In the genomic region with DNA sequence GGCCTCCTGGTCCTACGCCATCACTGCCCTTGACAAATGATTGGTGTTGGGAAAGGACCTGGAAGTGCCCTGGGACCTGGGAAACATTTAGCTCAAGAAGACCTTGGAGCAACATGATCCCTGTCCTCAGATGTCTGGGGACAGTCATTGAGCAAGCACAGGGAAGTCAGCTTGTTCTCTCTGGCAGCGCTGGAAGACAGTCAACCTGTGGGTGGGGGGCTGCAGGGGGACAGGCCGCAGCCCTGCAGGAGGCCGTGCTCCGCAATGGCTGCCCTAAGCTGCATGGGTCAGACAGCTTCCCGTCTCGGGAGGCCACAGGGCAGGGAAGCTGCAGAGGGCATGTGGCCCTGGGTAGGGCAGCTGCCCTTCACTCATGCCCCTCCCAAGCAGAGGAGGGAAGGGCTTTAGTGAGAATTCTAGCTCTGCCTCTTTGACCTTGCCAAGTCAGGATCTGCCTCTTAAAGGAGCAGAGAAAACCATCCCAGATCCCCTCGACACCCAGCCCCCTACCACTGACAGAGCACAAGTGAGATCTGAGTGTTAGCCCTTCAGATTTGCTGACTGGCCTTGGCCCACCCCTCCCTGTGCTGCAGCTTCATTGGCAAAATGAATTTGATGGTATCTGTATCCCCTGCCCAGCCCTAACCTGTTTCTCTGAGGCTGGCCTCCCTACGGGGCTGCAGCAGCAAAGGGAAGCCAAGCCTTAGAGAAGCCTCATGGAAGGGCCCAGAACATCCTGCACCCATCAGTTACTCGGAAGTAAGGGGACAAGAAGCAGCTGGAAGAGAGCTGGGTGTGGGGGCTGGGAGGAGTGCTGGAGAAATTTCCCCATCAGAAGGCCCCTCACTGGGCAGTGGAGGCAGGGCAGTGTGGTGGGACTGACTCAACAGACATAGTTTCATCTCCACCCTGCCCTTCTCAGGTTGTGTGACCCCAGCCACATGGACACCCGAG, we compare ENCODE assay signal across 13 cellular contexts. TPM values are rescaled to one million over a fixed set of nuclear protein-coding genes. Genes with fewer than 3 reads are reported as not detected.
A peak's percentile ranks its signal among the peaks of the same experiment; 100 is the strongest.
DNase-seq lines count a peak whose midpoint lies in the region; ATAC-seq and TF ChIP-seq lines count a peak whose summit lies in the region.
"Had no signal": no experiment of that assay in that cellular context is flagged by ENCODE, and none has a peak within 500 bp of the region (broad histone marks: within the 10 kb centered on the region; RNA-seq: fewer than 3 reads in every experiment).

No MANE protein-coding gene starts in this region.

- H3K14ac ChIP-seq in H9 (ENCODE audit: insufficient read depth, low read length): no peak overlapping the region; the same call in 1 of the 2 replicates

- no peak overlapping the region for H2BK120ac ChIP-seq in H9 (ENCODE audit: low read depth, low read length, poor library complexity, severe bottlenecking)

- H3K4me1 ChIP-seq in H9 (ENCODE audit: insufficient read depth, low read length): peaks cover 5% of the 10 kb centered on the region; the same call in 1 of the 2 replicates

- H3K27me3 ChIP-seq in H9 (ENCODE audit: insufficient read depth, low read length): no peaks in the 10 kb centered on the region
- H3K27me3 ChIP-seq: neutrophil, suprapubic skin had no signal

- no peaks in the 10 kb centered on the region for H4K20me1 ChIP-seq in H9 (ENCODE audit: control insufficient read depth, insufficient read depth, insufficient read length)

- no CpG with 5 or more reads among the region's 11 CpGs for WGBS in H9 (ENCODE audit: extremely low coverage, insufficient read length, low lambda C conversion rate)

- no peaks in the 10 kb centered on the region for H3K36me3 Mint-ChIP-seq in natural killer cell treated with Interleukin-12 subunit alpha and Interleukin-12 subunit beta and Interleukin-15 and Interleukin-18, amount 100 ng/mL, for 72 hours
- H3K36me3 Mint-ChIP-seq in natural killer cell (no peaks in the 10 kb centered on the region), H9 (ENCODE audit: insufficient read depth in 1 of 3, low read depth in 3 of 3) (peaks cover 8 to 21% (median 15%) of the 10 kb centered on the region in 3 experiments)
- peaks cover 0 to 16% (median 0%) of the 10 kb centered on the region in 3 donors for H3K36me3 Mint-ChIP-seq in naive thymus-derived CD8-positive, alpha-beta T cell

- no peak overlapping the region for H4K8ac ChIP-seq in H9 (replicated peaks; ENCODE audit: insufficient read length, low read depth, low read length)

- no peak overlapping the region for H3K4ac ChIP-seq in H9 (ENCODE audit: low read depth, low read length)

- peak overlapping the region; percentile 45 to 70 for H3K27ac Mint-ChIP-seq in natural killer cell treated with Interleukin-12 subunit alpha and Interleukin-12 subunit beta and Interleukin-15 and Interleukin-18, amount 100 ng/mL, for 72 hours
- H3K27ac Mint-ChIP-seq in natural killer cell: peak overlapping the region in 1 of 2 donors; percentile 51
- H3K27ac Mint-ChIP-seq in naive thymus-derived CD8-positive, alpha-beta T cell: peak overlapping the region in 9 of 10 donors; percentile 15 to 94 (median 66)
- H3K27ac Mint-ChIP-seq in H9: peak overlapping the region in 1 of 3 experiments; percentile 7; a peak in 2 of 7 replicates

- DNase-seq in natural killer cell treated with Interleukin-12 subunit alpha and Interleukin-12 subunit beta and Interleukin-15 and Interleukin-18, amount 100 ng/mL, for 72 hours (ENCODE audit: low spot score): no peak
- DNase-seq in natural killer cell: no peak
- no peak for DNase-seq in Right ventricle myocardium superior
- no peak for DNase-seq in naive thymus-derived CD8-positive, alpha-beta T cell
- no peak for DNase-seq in ureter (ENCODE audit: low spot score)
- DNase-seq in HuH-7 (ENCODE audit: low spot score): no peak
- DNase-seq in H9: no peak
- DNase-seq in anterior cingulate cortex (lab: John Stamatoyannopoulos, UW): no peak
- DNase-seq: AML-193; NCI-H748 treated with DMSO at 0.1 percent for 48 hours; stimulated activated CD4-positive, alpha-beta T cell treated with anti-CD3 and anti-CD28 coated beads, Interleukin-4, amount 100 ng/mL, for 24 hours had no signal

- H3K9ac ChIP-seq in H9 (ENCODE audit: extremely low read depth, insufficient read length, low read length): no peak overlapping the region

- no peak overlapping the region for H3K56ac ChIP-seq in H9 (ENCODE audit: insufficient read length, low read depth, low read length)

- no peaks in the 10 kb centered on the region for H3K23me2 ChIP-seq in H9 (ENCODE audit: insufficient read length, low read depth, low read length, poor library complexity, severe bottlenecking)

- H3K9me3 Mint-ChIP-seq in natural killer cell treated with Interleukin-12 subunit alpha and Interleukin-12 subunit beta and Interleukin-15 and Interleukin-18, amount 100 ng/mL, for 72 hours: no peaks in the 10 kb centered on the region
- H3K9me3 Mint-ChIP-seq in natural killer cell (no peaks in the 10 kb centered on the region), H9 (no peaks in the 10 kb centered on the region)
- no peaks in the 10 kb centered on the region for H3K9me3 Mint-ChIP-seq in naive thymus-derived CD8-positive, alpha-beta T cell

- no peak overlapping the region for H2BK5ac ChIP-seq in H9 (ENCODE audit: insufficient read length, low read length)

- no peak overlapping the region for H3K18ac ChIP-seq in H9 (ENCODE audit: insufficient read length, low read depth, low read length)

- H4K91ac ChIP-seq in H9 (ENCODE audit: insufficient read length, low read depth, low read length): no peak overlapping the region

- H3K79me1 ChIP-seq in H9 (ENCODE audit: insufficient read depth, low read depth, low read length, poor library complexity, severe bottlenecking): no peaks in the 10 kb centered on the region

- H4K5ac ChIP-seq in H9 (ENCODE audit: insufficient read length, low read depth, low read length): no peak overlapping the region

- no peak overlapping the region for H3K23ac ChIP-seq in H9 (ENCODE audit: insufficient read length, low read depth, low read length)

- TF ChIP-seq CTCF in natural killer cell (IDR thresholded peaks at IDR 0.05): no peak
- TF ChIP-seq CTCF in H9 (conservative IDR thresholded peaks at IDR 0.05): no peak

- no peak overlapping the region for H2BK20ac ChIP-seq in H9 (ENCODE audit: low read depth, low read length, poor library complexity, severe bottlenecking)

- POLR2A ChIA-PET in naive thymus-derived CD8-positive, alpha-beta T cell (lab: Charles Lee): interaction anchor here (1.0 to 2.6 kb wide), 2 partner anchors 9 to 114 kb away, joined by 3 to 9 read pairs; no protein-coding TSS in a partner anchor

- H3K9me3 ChIP-seq in H9 (ENCODE audit: control insufficient read depth, low read depth, low read length): no peaks in the 10 kb centered on the region
- H3K9me3 ChIP-seq: neutrophil, suprapubic skin had no signal

- H3K4me3 Mint-ChIP-seq in natural killer cell treated with Interleukin-12 subunit alpha and Interleukin-12 subunit beta and Interleukin-15 and Interleukin-18, amount 100 ng/mL, for 72 hours: no peak overlapping the region
- no peak overlapping the region for H3K4me3 Mint-ChIP-seq in natural killer cell
- no peak overlapping the region for H3K4me3 Mint-ChIP-seq in naive thymus-derived CD8-positive, alpha-beta T cell
- no peak overlapping the region for H3K4me3 Mint-ChIP-seq in H9

- H2AFZ ChIP-seq in H9 (ENCODE audit: low read length): no peak overlapping the region

- no peak overlapping the region for H2AK5ac ChIP-seq in H9 (ENCODE audit: insufficient read length, low read length)

- H3K27me3 Mint-ChIP-seq in natural killer cell treated with Interleukin-12 subunit alpha and Interleukin-12 subunit beta and Interleukin-15 and Interleukin-18, amount 100 ng/mL, for 72 hours: no peaks in the 10 kb centered on the region
- H3K27me3 Mint-ChIP-seq in natural killer cell (ENCODE audit: low read depth in 2 of 2): no peaks in the 10 kb centered on the region
- H3K27me3 Mint-ChIP-seq in naive thymus-derived CD8-positive, alpha-beta T cell: no peaks in the 10 kb centered on the region
- no peaks in the 10 kb centered on the region; the same call in 1 of the 2 replicates for H3K27me3 Mint-ChIP-seq in H9 (ENCODE audit: low read depth)

- H3K79me2 ChIP-seq in H9 (ENCODE audit: insufficient read depth, low read length): no peaks in the 10 kb centered on the region

- no peak overlapping the region for H3T11ph ChIP-seq in H9 (ENCODE audit: low read length)

- H2BK12ac ChIP-seq in H9 (ENCODE audit: insufficient read length, low read depth, low read length): no peak overlapping the region

- no peak for ATAC-seq in natural killer cell treated with Interleukin-12 subunit alpha and Interleukin-12 subunit beta and Interleukin-15 and Interleukin-18, amount 100 ng/mL, for 72 hours
- ATAC-seq in natural killer cell (no peak), Right ventricle myocardium superior (ENCODE audit: poor library complexity) (peak; percentile 58)
- ATAC-seq in naive thymus-derived CD8-positive, alpha-beta T cell: no peak

- peaks cover 33 to 46% of the 10 kb centered on the region in 2 donors for H3K4me1 Mint-ChIP-seq in natural killer cell treated with Interleukin-12 subunit alpha and Interleukin-12 subunit beta and Interleukin-15 and Interleukin-18, amount 100 ng/mL, for 72 hours (ENCODE audit: low read depth in 2 of 2)
- H3K4me1 Mint-ChIP-seq in natural killer cell (peaks cover 14 to 22% of the 10 kb centered on the region in 2 donors), H9 (peaks cover 34 to 40% of the 10 kb centered on the region in 2 experiments)
- H3K4me1 Mint-ChIP-seq in naive thymus-derived CD8-positive, alpha-beta T cell: peaks cover 15 to 19% (median 17%) of the 10 kb centered on the region in 4 donors

- intact Hi-C loops in natural killer cell (cut with micrococcal nuclease) (no loop called here), Right ventricle myocardium superior (cut with DNase I) (no loop called here)

- no peak overlapping the region for H2BK15ac ChIP-seq in H9 (ENCODE audit: low read depth, low read length)

- H3K27ac ChIP-seq in H9 (ENCODE audit: insufficient read length, low read depth, low read length): no peak overlapping the region
- H3K27ac ChIP-seq: neutrophil, suprapubic skin had no signal

- no peak overlapping the region for H3K4me2 ChIP-seq in H9 (ENCODE audit: insufficient read depth, insufficient read length, low read length)

RNA-seq across cellular contexts. Expression of gene SREBF2, which starts 6.2 kb away (rescaled TPM):
- total RNA-seq in natural killer cell treated with Interleukin-12 subunit alpha and Interleukin-12 subunit beta and Interleukin-15 and Interleukin-18, amount 100 ng/mL, for 72 hours: 100 to 1,000 TPM; 205 to 211 TPM
- 100 to 1,000 TPM; 101 to 106 (median 105) TPM for total RNA-seq in natural killer cell
- total RNA-seq in Right ventricle myocardium superior: 75.2 TPM
- total RNA-seq in naive thymus-derived CD8-positive, alpha-beta T cell: 100 to 1,000 TPM; 106 TPM
- polyA plus RNA-seq in naive thymus-derived CD8-positive, alpha-beta T cell: 10 to 100 TPM; 16.3 to 21.9 (median 18.2) TPM
- total RNA-seq in ureter: 165 TPM
- total RNA-seq in H9 (2021): 144 and 146 TPM in 2 replicates

RNA-seq across cellular contexts. Expression of gene CCDC134, which starts 26.2 kb away (rescaled TPM):
- total RNA-seq in natural killer cell treated with Interleukin-12 subunit alpha and Interleukin-12 subunit beta and Interleukin-15 and Interleukin-18, amount 100 ng/mL, for 72 hours: 10 to 100 TPM; 25.1 to 26.3 TPM
- total RNA-seq in natural killer cell: 10 to 100 TPM; 16.4 to 22.1 (median 16.7) TPM
- total RNA-seq in Right ventricle myocardium superior: 4.0 TPM
- total RNA-seq in naive thymus-derived CD8-positive, alpha-beta T cell: 10 to 100 TPM; 17.1 to 23.1 TPM
- polyA plus RNA-seq in naive thymus-derived CD8-positive, alpha-beta T cell: 1 to 10 TPM; 3.5 to 5.6 (median 3.8) TPM
- 10.4 TPM for total RNA-seq in ureter
- total RNA-seq in H9 (2021): 19.3 and 20.7 TPM in 2 replicates
